Comparison of ENCODE assay signal across 1 cellular context in the genomic region with DNA sequence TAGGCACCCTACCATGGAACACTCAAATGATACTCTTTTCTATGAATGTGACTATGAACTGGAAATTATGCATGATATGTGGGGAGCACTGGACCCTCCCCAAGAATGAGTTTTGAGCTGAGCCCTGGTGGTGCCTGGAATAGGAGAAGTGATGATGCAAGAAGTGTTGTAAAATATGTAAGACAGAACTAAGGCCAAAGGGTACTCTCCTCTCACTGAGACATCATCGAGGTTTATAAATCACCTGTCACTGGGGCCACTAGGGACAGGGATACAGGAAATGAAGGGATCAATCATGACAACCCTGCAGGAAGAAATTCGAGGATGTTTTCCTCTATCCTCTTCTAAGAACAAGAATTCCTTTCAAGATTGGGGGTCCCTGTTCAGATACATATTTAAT.
TF ChIP-seq lines count a peak whose summit lies in the region.

No MANE protein-coding gene starts in this region.

TF ChIP-seq in K562, 482 proteins besides CTCF, POLR2A, EP300 and RAD21 (continued from another document):
- TF ChIP-seq, protein P1, sequence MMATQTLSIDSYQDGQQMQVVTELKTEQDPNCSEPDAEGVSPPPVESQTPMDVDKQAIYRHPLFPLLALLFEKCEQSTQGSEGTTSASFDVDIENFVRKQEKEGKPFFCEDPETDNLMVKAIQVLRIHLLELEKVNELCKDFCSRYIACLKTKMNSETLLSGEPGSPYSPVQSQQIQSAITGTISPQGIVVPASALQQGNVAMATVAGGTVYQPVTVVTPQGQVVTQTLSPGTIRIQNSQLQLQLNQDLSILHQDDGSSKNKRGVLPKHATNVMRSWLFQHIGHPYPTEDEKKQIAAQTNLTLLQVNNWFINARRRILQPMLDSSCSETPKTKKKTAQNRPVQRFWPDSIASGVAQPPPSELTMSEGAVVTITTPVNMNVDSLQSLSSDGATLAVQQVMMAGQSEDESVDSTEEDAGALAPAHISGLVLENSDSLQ (IDR thresholded peaks at IDR 0.05), result peak; percentile 73
TF ChIP-seq in K562: peak in this region for 4.
